1 cellular context compared by ENCODE assay signal in the genomic region with DNA sequence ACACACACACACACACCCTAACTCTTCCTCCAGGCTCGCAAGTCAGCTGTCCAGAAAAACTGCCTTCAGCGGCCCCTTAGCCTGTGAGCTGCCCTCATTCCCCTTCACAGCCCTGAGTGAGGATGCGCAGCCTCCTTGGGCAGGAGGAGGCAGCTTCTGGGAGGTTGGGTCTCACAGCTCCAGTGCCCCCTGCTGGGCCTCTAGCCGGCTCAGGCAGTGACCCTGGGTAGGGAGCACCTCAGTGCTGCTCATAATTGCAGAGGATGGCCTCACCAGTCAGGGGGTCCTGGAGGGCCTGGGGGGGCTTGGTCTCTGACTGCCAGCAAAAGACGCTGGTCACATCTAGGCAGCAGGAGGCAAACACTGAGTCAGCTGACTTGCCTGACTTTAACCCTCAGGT.
TF ChIP-seq lines count a peak whose summit lies in the region.

No MANE protein-coding gene starts in this region.

TF ChIP-seq in WTC11, 78 proteins besides CTCF, POLR2A, EP300 and RAD21 (continued from another document):
- TF ChIP-seq, protein P1, sequence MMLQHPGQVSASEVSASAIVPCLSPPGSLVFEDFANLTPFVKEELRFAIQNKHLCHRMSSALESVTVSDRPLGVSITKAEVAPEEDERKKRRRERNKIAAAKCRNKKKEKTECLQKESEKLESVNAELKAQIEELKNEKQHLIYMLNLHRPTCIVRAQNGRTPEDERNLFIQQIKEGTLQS (CRISPR knock-in tag; conservative IDR thresholded peaks at IDR 0.05) = no peak
